In the genomic region with DNA sequence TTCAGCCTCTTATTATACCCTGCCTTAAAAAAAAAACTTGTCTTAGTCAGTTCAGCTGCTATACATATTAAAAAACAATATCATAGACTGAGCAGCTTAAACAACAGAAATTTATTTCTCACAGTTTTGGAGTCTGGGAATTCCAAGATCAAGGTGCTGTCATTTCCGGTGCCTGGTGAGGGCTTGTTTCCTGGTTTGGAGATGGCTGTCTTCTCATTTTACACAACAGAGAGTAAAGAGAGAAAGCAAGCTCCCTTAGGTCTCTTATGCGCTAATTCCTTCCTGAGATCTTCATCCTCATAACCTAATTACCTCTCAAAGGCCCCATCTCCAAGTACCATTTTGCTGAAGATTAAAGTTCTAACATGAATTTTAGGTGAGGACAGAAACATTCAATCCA, we compare ENCODE assay signal across 26 cellular contexts.
"Had no signal": no experiment of that assay in that cellular context is flagged by ENCODE, and none has a peak within 500 bp of the region (broad histone marks: within the 10 kb centered on the region; RNA-seq: fewer than 3 reads in every experiment).

No MANE protein-coding gene starts in this region.

- ATAC-seq: activated CD4-positive, alpha-beta T cell treated with anti-CD3 and anti-CD28 coated beads for 36 hours; activated CD8-positive, alpha-beta memory T cell treated with anti-CD3 and anti-CD28 coated beads, Interleukin-2, amount 10 ng/mL, durations not matched to agents 7 days and 5 days; activated CD8-positive, alpha-beta T cell treated with anti-CD3 and anti-CD28 coated beads, Interleukin-2, amount 10 ng/mL, durations not matched to agents 7 days and 5 days; activated naive CD8-positive, alpha-beta T cell treated with anti-CD3 and anti-CD28 coated beads, Interleukin-2, amount 50 U/mL, for 24 hours; body of pancreas; esophagus mucosa; heart left ventricle; T-helper 17 cell had no signal

- H3K9me3 ChIP-seq: adrenal gland, body of pancreas had no signal

- DNase-seq: activated CD4-positive, alpha-beta memory T cell treated with anti-CD3 and anti-CD28 coated beads for 36 hours; activated CD4-positive, alpha-beta T cell treated with anti-CD3 and anti-CD28 coated beads for 36 hours; activated CD4-positive, alpha-beta T cell treated with anti-CD3 and anti-CD28 coated beads, Interleukin-2, amount 10 ng/mL, durations not matched to agents 24 days and 14 days; activated CD4-positive, CD25-positive, alpha-beta regulatory T cell; activated CD4-positive, CD25-positive, alpha-beta regulatory T cell treated with anti-CD3 and anti-CD28 coated beads, Interleukin-2, amount 50 U/mL, for 72 hours; activated CD8-positive, alpha-beta memory T cell treated with anti-CD3 and anti-CD28 coated beads, Interleukin-2, amount 10 ng/mL, durations not matched to agents 7 days and 5 days; activated CD8-positive, alpha-beta memory T cell treated with anti-CD3 and anti-CD28 coated beads, Interleukin-2, amount 50 U/mL, for 4 hours; activated CD8-positive, alpha-beta T cell treated with anti-CD3 and anti-CD28 coated beads, Interleukin-2, amount 10 ng/mL, durations not matched to agents 7 days and 5 days; activated effector memory CD4-positive, alpha-beta T cell treated with anti-CD3 and anti-CD28 coated beads, Interleukin-2, amount 50 U/mL, for 16 hours; activated naive CD4-positive, alpha-beta T cell treated with anti-CD3 and anti-CD28 coated beads for 36 hours; activated naive CD8-positive, alpha-beta T cell treated with anti-CD3 and anti-CD28 coated beads for 36 hours; activated naive CD8-positive, alpha-beta T cell treated with anti-CD3 and anti-CD28 coated beads, Interleukin-2, amount 50 U/mL, for 24 hours; activated T-cell treated with anti-CD3 and anti-CD28 coated beads, Interleukin-2, amount 50 U/mL, for 1 hour; activated T-cell treated with anti-CD3 and anti-CD28 coated beads, Interleukin-2, amount 50 U/mL, for 48 hours; adrenal gland; amygdala; aorta; body of pancreas; caudate nucleus; cortex of kidney; effector CD8-positive, alpha-beta T cell; foreskin fibroblast; heart left ventricle; T-helper 17 cell; T1000 had no signal

- H3K27ac ChIP-seq: adrenal gland, body of pancreas had no signal

- H3K27me3 ChIP-seq: body of pancreas, heart left ventricle had no signal

- H3K36me3 ChIP-seq: adrenal gland, heart left ventricle had no signal

- H3K4me3 ChIP-seq: adrenal gland, body of pancreas, heart left ventricle had no signal
